ENCODE assay signal across 9 cellular contexts in the genomic region with DNA sequence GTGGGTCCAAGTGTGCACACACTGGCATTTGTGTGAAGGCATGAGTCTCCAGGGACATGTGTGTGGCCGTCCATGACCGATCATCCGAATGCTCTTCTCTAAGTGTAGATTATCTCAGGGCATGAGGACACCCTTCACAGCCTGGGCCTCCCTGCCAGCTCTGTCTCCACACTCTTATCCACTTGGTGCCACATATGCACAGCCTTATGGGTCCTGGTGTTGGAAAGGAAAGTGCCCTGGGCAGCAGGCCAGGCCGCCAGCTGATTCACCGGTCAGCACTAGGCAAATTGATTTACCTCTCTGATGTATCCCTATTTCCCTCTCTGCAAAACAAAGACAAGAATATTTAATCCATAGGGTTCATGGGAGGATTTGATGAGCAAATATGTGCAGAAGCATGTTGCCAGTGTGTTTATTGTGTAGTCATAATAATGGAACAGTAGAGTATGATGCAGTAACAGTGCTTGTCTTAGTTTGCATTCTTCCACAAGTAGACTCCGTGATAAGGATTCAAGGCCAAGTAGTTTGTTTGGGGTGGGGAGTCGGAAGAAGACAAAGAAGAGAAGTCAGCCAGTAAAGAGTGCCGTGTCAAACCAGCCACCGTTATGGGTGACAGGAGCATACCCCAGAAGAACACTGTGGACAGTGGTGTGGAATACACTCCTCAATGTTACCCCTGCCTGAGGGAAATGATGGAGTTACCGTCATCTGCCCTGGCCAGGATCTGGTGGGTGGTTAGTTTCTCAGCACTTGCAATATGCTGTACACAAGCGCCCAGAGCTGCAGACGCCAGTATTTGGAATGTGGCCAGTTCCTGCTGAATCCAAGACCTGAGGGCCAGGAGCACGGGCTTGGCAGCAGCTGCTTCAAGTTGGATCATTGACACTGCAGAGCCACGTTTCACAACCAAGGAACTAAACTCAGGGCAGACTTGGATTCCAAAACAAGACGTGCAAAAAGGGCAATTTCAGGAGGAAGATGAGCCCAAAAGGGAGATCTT.
DNase-seq lines count a peak whose midpoint lies in the region; ATAC-seq, FAIRE-seq and TF ChIP-seq lines count a peak whose summit lies in the region.
"Had no signal": no experiment of that assay in that cellular context is flagged by ENCODE, and none has a peak within 500 bp of the region (broad histone marks: within the 10 kb centered on the region; RNA-seq: fewer than 3 reads in every experiment).

No MANE protein-coding gene starts in this region.

- H3K9me3 Mint-ChIP-seq in astrocyte (ENCODE audit: unreplicated experiment): peaks cover 8% of the 10 kb centered on the region
- H3K9me3 Mint-ChIP-seq: activated naive CD4-positive, alpha-beta T cell treated with anti-CD3 and anti-CD28 coated beads, Interleukin-2, amount 50 U/mL, for 72 hours had no signal

- H3K27me3 Mint-ChIP-seq in astrocyte (ENCODE audit: low read depth, unreplicated experiment): no peaks in the 10 kb centered on the region

- H3K4me3 Mint-ChIP-seq in astrocyte (ENCODE audit: unreplicated experiment): no peak overlapping the region
- H3K4me3 Mint-ChIP-seq: naive B cell had no signal

- DNase-seq in NCI-H1694 (lab: John Stamatoyannopoulos, UW) (peak; percentile 78), astrocyte (ENCODE audit: low read depth) (peak; percentile 48), left ventricle myocardium superior (peak; percentile 84), thyroid gland (peak; percentile 93), KBM-7 (no peak), Peyer's patch (no peak), GDM1 (lab: John Stamatoyannopoulos, UW) (no peak)
- DNase-seq: naive B cell had no signal

- H3K9me3 ChIP-seq in astrocyte (ENCODE audit: insufficient read depth, low read depth, low read length) (no peaks in the 10 kb centered on the region), thyroid gland (no peaks in the 10 kb centered on the region), Peyer's patch (no peaks in the 10 kb centered on the region)

- no peak overlapping the region for H3K4me3 ChIP-seq in astrocyte (ENCODE audit: insufficient read depth, low read depth, low read length)
- no peak overlapping the region for H3K4me3 ChIP-seq in thyroid gland (replicated peaks in 1 of 3)
- no peak overlapping the region for H3K4me3 ChIP-seq in Peyer's patch

- no peak overlapping the region for H3K27ac Mint-ChIP-seq in astrocyte (ENCODE audit: unreplicated experiment)
- H3K27ac Mint-ChIP-seq: activated naive CD4-positive, alpha-beta T cell treated with anti-CD3 and anti-CD28 coated beads, Interleukin-2, amount 50 U/mL, for 72 hours had no signal

- H3K4me1 ChIP-seq in astrocyte (ENCODE audit: insufficient read depth, low read length): no peaks in the 10 kb centered on the region
- peaks cover 18 to 20% of the 10 kb centered on the region in 2 donors for H3K4me1 ChIP-seq in thyroid gland
- H3K4me1 ChIP-seq in Peyer's patch: no peaks in the 10 kb centered on the region

- TF ChIP-seq POLR2A in thyroid gland (IDR thresholded peaks at IDR 0.05) (no peak), Peyer's patch (IDR thresholded peaks at IDR 0.05) (no peak)

- TF ChIP-seq CTCF in astrocyte (IDR thresholded peaks at IDR 0.05; ENCODE audit: insufficient read depth, low read depth, low read length) (no peak), thyroid gland (IDR thresholded peaks at IDR 0.05) (no peak), Peyer's patch (IDR thresholded peaks at IDR 0.05) (no peak)

- no peak overlapping the region for H3K9ac ChIP-seq in astrocyte (ENCODE audit: low read length)

- H3K4me1 Mint-ChIP-seq in astrocyte (ENCODE audit: low read depth, unreplicated experiment): no peaks in the 10 kb centered on the region

- H3K36me3 ChIP-seq in astrocyte (ENCODE audit: insufficient read depth, low read length): no peaks in the 10 kb centered on the region
- H3K36me3 ChIP-seq in thyroid gland: no peaks in the 10 kb centered on the region
- H3K36me3 ChIP-seq in Peyer's patch: no peaks in the 10 kb centered on the region

- no peaks in the 10 kb centered on the region for H3K79me2 ChIP-seq in astrocyte (ENCODE audit: insufficient read depth, low read length)

- in situ Hi-C loops in KBM-7 (cut with MboI; ENCODE audit: low pct_unique_long_range_greater_than_20kb, low sequenced_read_pairs): no loop called here

- no peak overlapping the region for H3K4me2 ChIP-seq in astrocyte (ENCODE audit: low read length)

- FAIRE-seq in astrocyte (lab: Jason Lieb, UNC): no peak

- peaks cover 5% of the 10 kb centered on the region for H3K36me3 Mint-ChIP-seq in astrocyte (ENCODE audit: low read depth, unreplicated experiment)
- H3K36me3 Mint-ChIP-seq: activated naive CD4-positive, alpha-beta T cell treated with anti-CD3 and anti-CD28 coated beads, Interleukin-2, amount 50 U/mL, for 72 hours; naive B cell had no signal

- H3K27me3 ChIP-seq in astrocyte (ENCODE audit: insufficient read depth, low read length): no peaks in the 10 kb centered on the region
- no peaks in the 10 kb centered on the region for H3K27me3 ChIP-seq in thyroid gland
- H3K27me3 ChIP-seq in Peyer's patch: no peaks in the 10 kb centered on the region

- no peak overlapping the region for H2AFZ ChIP-seq in astrocyte (ENCODE audit: low read depth, low read length)

- intact Hi-C loops in left ventricle myocardium superior (cut with micrococcal nuclease) (no loop called here), thyroid gland (cut with DNase I) (no loop called here)

- H3K27ac ChIP-seq in astrocyte (ENCODE audit: low read depth, low read length): no peak overlapping the region
- H3K27ac ChIP-seq in thyroid gland: no peak overlapping the region
- no peak overlapping the region for H3K27ac ChIP-seq in Peyer's patch

- ATAC-seq in left ventricle myocardium superior: peak; percentile 93
- ATAC-seq: activated naive CD4-positive, alpha-beta T cell treated with anti-CD3 and anti-CD28 coated beads, Interleukin-2, amount 50 U/mL, for 72 hours had no signal

- 30 to 35% methylated on average over 15 of the region's 15 CpGs for WGBS in thyroid gland, 2 donors

- H4K20me1 ChIP-seq in astrocyte (ENCODE audit: insufficient read depth, low read length): no peaks in the 10 kb centered on the region

Comparison
In these comparisons a context has a peak if more than half of its experiments do, and no peak if none do; other contexts are left out.
1. DNase-seq: peak in NCI-H1694 (single experiment), astrocyte (single experiment), left ventricle myocardium superior (single experiment) and thyroid gland (2 of 2); none in KBM-7 (single experiment), Peyer's patch (0 of 3) and GDM1 (single experiment).